Comparison of ENCODE assay signal across 37 cellular contexts in the genomic region with DNA sequence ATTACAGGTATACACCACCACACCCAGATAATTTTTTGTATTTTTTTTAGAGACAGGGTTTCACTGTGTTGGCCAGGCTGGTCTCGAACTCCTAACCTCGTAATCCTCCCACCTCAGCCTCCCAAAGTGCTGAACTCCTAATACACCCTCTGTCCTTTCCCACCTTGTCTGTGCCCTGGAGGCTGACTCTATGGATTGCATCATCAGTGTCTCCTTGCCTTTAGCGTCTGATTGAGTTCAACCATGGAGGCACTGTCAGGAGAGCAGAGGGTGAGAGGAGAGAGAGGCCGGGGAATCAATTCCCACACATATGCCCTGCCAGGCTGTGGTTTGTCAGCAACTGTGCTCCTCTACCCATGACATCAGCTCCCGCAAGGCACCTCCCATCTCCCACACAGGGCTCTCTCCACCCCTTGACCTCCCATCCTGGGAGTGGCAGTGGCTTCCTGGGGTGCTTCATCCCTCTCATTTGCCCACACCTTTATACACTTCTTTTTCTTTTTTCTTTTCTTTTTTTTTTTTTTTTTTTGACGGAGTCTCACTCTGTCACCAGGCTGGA. TPM values are rescaled to one million over a fixed set of nuclear protein-coding genes. Genes with fewer than 3 reads are reported as not detected.
"Had no signal": no experiment of that assay in that cellular context is flagged by ENCODE, and none has a peak within 500 bp of the region (broad histone marks: within the 10 kb centered on the region; RNA-seq: fewer than 3 reads in every experiment).

No MANE protein-coding gene starts in this region.

- H3K36me3 ChIP-seq: WERI-Rb-1 had no signal

- ATAC-seq: activated CD8-positive, alpha-beta memory T cell treated with anti-CD3 and anti-CD28 coated beads, Interleukin-2, amount 10 ng/mL, durations not matched to agents 7 days and 5 days; activated naive CD8-positive, alpha-beta T cell treated with anti-CD3 and anti-CD28 coated beads, Interleukin-2, amount 50 U/mL, for 24 hours; Right ventricle myocardium inferior; SK-N-SH treated with all-trans-retinoic acid at 6 μM for 48 hours had no signal

- H3K27ac ChIP-seq: PC-9, RWPE1, WERI-Rb-1 had no signal

- FAIRE-seq: bronchial epithelial cell, RCC 7860 had no signal

- H3K4me3 ChIP-seq: PC-9 had no signal

- H2AFZ ChIP-seq: PC-9 had no signal

- H3K4me2 ChIP-seq: PC-9 had no signal

- DNase-seq: activated CD4-positive, alpha-beta memory T cell treated with anti-CD3 and anti-CD28 coated beads, Interleukin-2, amount 10 ng/mL, durations not matched to agents 7 days and 5 days; activated CD4-positive, alpha-beta T cell treated with anti-CD3 and anti-CD28 coated beads for 1 hour; activated CD4-positive, alpha-beta T cell treated with anti-CD3 and anti-CD28 coated beads for 48 hours; activated CD4-positive, CD25-positive, alpha-beta regulatory T cell; activated CD8-positive, alpha-beta memory T cell treated with anti-CD3 and anti-CD28 coated beads for 24 hours; activated CD8-positive, alpha-beta memory T cell treated with anti-CD3 and anti-CD28 coated beads, Interleukin-2, amount 10 ng/mL, durations not matched to agents 7 days and 5 days; activated CD8-positive, alpha-beta memory T cell treated with anti-CD3 and anti-CD28 coated beads, Interleukin-2, amount 50 U/mL, for 48 hours; activated effector memory CD4-positive, alpha-beta T cell treated with Interleukin-2 at 50 U/mL for 16 hours; activated naive CD4-positive, alpha-beta T cell treated with anti-CD3 and anti-CD28 coated beads, Interleukin-2, amount 10 ng/mL, durations not matched to agents 7 days and 5 days; activated naive CD8-positive, alpha-beta T cell treated with anti-CD3 and anti-CD28 coated beads, Interleukin-2, amount 50 U/mL, for 24 hours; activated T-cell treated with anti-CD3 and anti-CD28 coated beads, Interleukin-2, amount 50 U/mL, for 48 hours; anterior cingulate cortex; caudate nucleus; cerebellar nuclear complex; MM.1S; NCI-H1048; NCI-H1105 treated with DMSO at 0.1 percent for 48 hours; NCI-H1436; NCI-H1694; NCI-H2029; NCI-H2107; NCI-H2171; NCI-H510A; NCI-H748 treated with DMSO at 0.1 percent for 48 hours; PC-9; SIG-M5; T-helper 1 cell; T-helper 2 cell; T-helper 9 cell; WERI-Rb-1 had no signal

RNA-seq across cellular contexts. Expression of a gene that starts 12.6 kb away (rescaled TPM):
- total RNA-seq: activated CD4-positive, alpha-beta memory T cell treated with anti-CD3 and anti-CD28 coated beads, Interleukin-2, amount 10 ng/mL, durations not matched to agents 7 days and 5 days; activated CD8-positive, alpha-beta memory T cell treated with anti-CD3 and anti-CD28 coated beads, Interleukin-2, amount 10 ng/mL, durations not matched to agents 7 days and 5 days; bronchial epithelial cell; PC-9; SK-MEL-5 had no signal

RNA-seq across cellular contexts. Expression of a gene that starts 19.9 kb away (rescaled TPM):
- total RNA-seq: bronchial epithelial cell, PC-9, SK-MEL-5 had no signal

RNA-seq across cellular contexts. Expression of a gene that starts 56.8 kb away (rescaled TPM):
- total RNA-seq: activated CD4-positive, alpha-beta memory T cell treated with anti-CD3 and anti-CD28 coated beads, Interleukin-2, amount 10 ng/mL, durations not matched to agents 7 days and 5 days; activated CD8-positive, alpha-beta memory T cell treated with anti-CD3 and anti-CD28 coated beads, Interleukin-2, amount 10 ng/mL, durations not matched to agents 7 days and 5 days; bronchial epithelial cell; OCI-LY7; PC-9; SK-MEL-5 had no signal
